In the genomic region with DNA sequence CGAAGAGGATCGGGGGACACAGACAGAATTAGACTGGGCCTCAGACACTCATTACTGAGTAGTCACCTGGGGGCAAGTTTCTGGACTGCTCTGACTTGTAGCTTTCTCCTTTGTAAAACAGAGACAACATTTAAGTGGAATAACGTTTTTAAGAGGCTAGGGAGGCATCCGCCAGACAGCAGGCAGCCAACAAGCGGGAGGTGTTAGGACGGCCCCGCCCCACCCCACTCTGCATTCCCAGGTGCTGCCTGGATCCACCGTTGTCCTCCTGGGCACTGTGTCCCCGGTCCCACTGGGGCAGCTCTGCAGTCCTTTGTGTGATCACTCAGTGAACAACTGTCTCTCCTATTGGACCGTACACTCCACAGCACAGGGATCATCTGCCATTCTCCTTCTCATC, we compare ENCODE assay signal across 16 cellular contexts.
DNase-seq lines count a peak whose midpoint lies in the region; ATAC-seq lines count a peak whose summit lies in the region.
"Had no signal": no experiment of that assay in that cellular context is flagged by ENCODE, and none has a peak within 500 bp of the region (broad histone marks: within the 10 kb centered on the region; RNA-seq: fewer than 3 reads in every experiment).

No MANE protein-coding gene starts in this region.

- ATAC-seq in stimulated activated memory B cell treated with anti-CD40 and anti-IgM and Interleukin-4, amounts not matched to agents 10 μg/mL and 1 μg/mL and 100 μg/mL, for 72 hours: no peak

- H3K9me3 Mint-ChIP-seq in T-helper 1 cell treated with Interleukin-12 subunit alpha and Interleukin-12 subunit beta and Interleukin-4 antibody, amounts not matched to agents 30 μg/mL and 1 μg/mL, for 36 hours: no peaks in the 10 kb centered on the region
- no peaks in the 10 kb centered on the region for H3K9me3 Mint-ChIP-seq in activated naive CD4-positive, alpha-beta T cell treated with anti-CD3 and anti-CD28 coated beads, Interleukin-2, amount 10 ng/mL, durations not matched to agents 7 days and 5 days
- H3K9me3 Mint-ChIP-seq in activated T-helper 2 cell treated with anti-CD3 and anti-CD28 coated beads, Interferon-gamma antibody, Interleukin-2, Interleukin-4, amounts not matched to agents 10 μg/mL and 5 μg/mL and 100 μg/mL, durations not matched to agents 14 hours and 24 hours and 36 hours: no peaks in the 10 kb centered on the region
- H3K9me3 Mint-ChIP-seq in stimulated activated memory B cell treated with anti-CD40 and anti-IgM and Interleukin-4, amounts not matched to agents 10 μg/mL and 1 μg/mL and 100 μg/mL, for 72 hours: no peaks in the 10 kb centered on the region

- H3K4me1 Mint-ChIP-seq in T-helper 1 cell treated with Interleukin-12 subunit alpha and Interleukin-12 subunit beta and Interleukin-4 antibody, amounts not matched to agents 30 μg/mL and 1 μg/mL, for 36 hours (ENCODE audit: low read depth): peaks cover 80% of the 10 kb centered on the region
- H3K4me1 Mint-ChIP-seq in activated naive CD4-positive, alpha-beta T cell treated with anti-CD3 and anti-CD28 coated beads, Interleukin-2, amount 10 ng/mL, durations not matched to agents 7 days and 5 days: peaks cover 90% of the 10 kb centered on the region
- peaks cover 90% of the 10 kb centered on the region for H3K4me1 Mint-ChIP-seq in activated T-helper 2 cell treated with anti-CD3 and anti-CD28 coated beads, Interferon-gamma antibody, Interleukin-2, Interleukin-4, amounts not matched to agents 10 μg/mL and 5 μg/mL and 100 μg/mL, durations not matched to agents 14 hours and 24 hours and 36 hours (ENCODE audit: low read depth)
- H3K4me1 Mint-ChIP-seq in stimulated activated memory B cell treated with anti-CD40 and anti-IgM and Interleukin-4, amounts not matched to agents 10 μg/mL and 1 μg/mL and 100 μg/mL, for 72 hours: peaks cover 64% of the 10 kb centered on the region

- intact Hi-C loops in activated T-helper 2 cell treated with anti-CD3 and anti-CD28 coated beads, Interferon-gamma antibody, Interleukin-2, Interleukin-4, amounts not matched to agents 10 μg/mL and 5 μg/mL and 100 μg/mL, durations not matched to agents 14 hours and 24 hours and 36 hours (cut with micrococcal nuclease): no loop called here

- H3K36me3 Mint-ChIP-seq in T-helper 1 cell treated with Interleukin-12 subunit alpha and Interleukin-12 subunit beta and Interleukin-4 antibody, amounts not matched to agents 30 μg/mL and 1 μg/mL, for 36 hours (ENCODE audit: low read depth): peaks cover 10% of the 10 kb centered on the region
- peaks cover 33% of the 10 kb centered on the region for H3K36me3 Mint-ChIP-seq in activated naive CD4-positive, alpha-beta T cell treated with anti-CD3 and anti-CD28 coated beads, Interleukin-2, amount 10 ng/mL, durations not matched to agents 7 days and 5 days
- peaks cover 31% of the 10 kb centered on the region for H3K36me3 Mint-ChIP-seq in activated T-helper 2 cell treated with anti-CD3 and anti-CD28 coated beads, Interferon-gamma antibody, Interleukin-2, Interleukin-4, amounts not matched to agents 10 μg/mL and 5 μg/mL and 100 μg/mL, durations not matched to agents 14 hours and 24 hours and 36 hours (ENCODE audit: low read depth)
- peaks cover 20% of the 10 kb centered on the region for H3K36me3 Mint-ChIP-seq in stimulated activated memory B cell treated with anti-CD40 and anti-IgM and Interleukin-4, amounts not matched to agents 10 μg/mL and 1 μg/mL and 100 μg/mL, for 72 hours

- CTCF ChIA-PET in activated naive CD4-positive, alpha-beta T cell treated with anti-CD3 and anti-CD28 coated beads, Interleukin-2, amount 10 ng/mL, durations not matched to agents 7 days and 5 days (lab: Charles Lee): no interaction called here

- peak overlapping the region; percentile 55 for H3K27ac Mint-ChIP-seq in T-helper 1 cell treated with Interleukin-12 subunit alpha and Interleukin-12 subunit beta and Interleukin-4 antibody, amounts not matched to agents 30 μg/mL and 1 μg/mL, for 36 hours
- peak overlapping the region; percentile 78 for H3K27ac Mint-ChIP-seq in activated naive CD4-positive, alpha-beta T cell treated with anti-CD3 and anti-CD28 coated beads, Interleukin-2, amount 10 ng/mL, durations not matched to agents 7 days and 5 days
- peak overlapping the region; percentile 95 for H3K27ac Mint-ChIP-seq in activated T-helper 2 cell treated with anti-CD3 and anti-CD28 coated beads, Interferon-gamma antibody, Interleukin-2, Interleukin-4, amounts not matched to agents 10 μg/mL and 5 μg/mL and 100 μg/mL, durations not matched to agents 14 hours and 24 hours and 36 hours
- H3K27ac Mint-ChIP-seq in stimulated activated memory B cell treated with anti-CD40 and anti-IgM and Interleukin-4, amounts not matched to agents 10 μg/mL and 1 μg/mL and 100 μg/mL, for 72 hours: peak overlapping the region; percentile 69

- H3K4me3 Mint-ChIP-seq in T-helper 1 cell treated with Interleukin-12 subunit alpha and Interleukin-12 subunit beta and Interleukin-4 antibody, amounts not matched to agents 30 μg/mL and 1 μg/mL, for 36 hours: no peak overlapping the region
- no peak overlapping the region for H3K4me3 Mint-ChIP-seq in activated naive CD4-positive, alpha-beta T cell treated with anti-CD3 and anti-CD28 coated beads, Interleukin-2, amount 10 ng/mL, durations not matched to agents 7 days and 5 days
- no peak overlapping the region for H3K4me3 Mint-ChIP-seq in activated T-helper 2 cell treated with anti-CD3 and anti-CD28 coated beads, Interferon-gamma antibody, Interleukin-2, Interleukin-4, amounts not matched to agents 10 μg/mL and 5 μg/mL and 100 μg/mL, durations not matched to agents 14 hours and 24 hours and 36 hours (ENCODE audit: low read depth)
- H3K4me3 Mint-ChIP-seq in stimulated activated memory B cell treated with anti-CD40 and anti-IgM and Interleukin-4, amounts not matched to agents 10 μg/mL and 1 μg/mL and 100 μg/mL, for 72 hours: no peak overlapping the region

- no peaks in the 10 kb centered on the region for H3K27me3 Mint-ChIP-seq in T-helper 1 cell treated with Interleukin-12 subunit alpha and Interleukin-12 subunit beta and Interleukin-4 antibody, amounts not matched to agents 30 μg/mL and 1 μg/mL, for 36 hours (ENCODE audit: low read depth)
- no peaks in the 10 kb centered on the region for H3K27me3 Mint-ChIP-seq in activated naive CD4-positive, alpha-beta T cell treated with anti-CD3 and anti-CD28 coated beads, Interleukin-2, amount 10 ng/mL, durations not matched to agents 7 days and 5 days
- H3K27me3 Mint-ChIP-seq in activated T-helper 2 cell treated with anti-CD3 and anti-CD28 coated beads, Interferon-gamma antibody, Interleukin-2, Interleukin-4, amounts not matched to agents 10 μg/mL and 5 μg/mL and 100 μg/mL, durations not matched to agents 14 hours and 24 hours and 36 hours (ENCODE audit: low read depth): no peaks in the 10 kb centered on the region
- no peaks in the 10 kb centered on the region for H3K27me3 Mint-ChIP-seq in stimulated activated memory B cell treated with anti-CD40 and anti-IgM and Interleukin-4, amounts not matched to agents 10 μg/mL and 1 μg/mL and 100 μg/mL, for 72 hours

- DNase-seq in T-helper 1 cell (no peak), NCI-H2107 (lab: John Stamatoyannopoulos, UW) (no peak), NCI-H1694 treated with DMSO at 0.1 percent for 48 hours (lab: John Stamatoyannopoulos, UW) (no peak)
- DNase-seq in activated naive CD4-positive, alpha-beta T cell treated with anti-CD3 and anti-CD28 coated beads, Interleukin-2, amount 10 ng/mL, durations not matched to agents 7 days and 5 days: no peak
- no peak for DNase-seq in activated naive CD4-positive, alpha-beta T cell (lab: John Stamatoyannopoulos, UW)
- no peak for DNase-seq in activated T-helper 2 cell treated with anti-CD3 and anti-CD28 coated beads, Interferon-gamma antibody, Interleukin-2, Interleukin-4, amounts not matched to agents 10 μg/mL and 5 μg/mL and 100 μg/mL, durations not matched to agents 14 hours and 24 hours and 36 hours (ENCODE audit: low spot score)
- DNase-seq: 8988T, COR-L47, DMS53, KBM-7, NCI-H1048, NCI-H2171 treated with DMSO at 0.1 percent for 48 hours, NCI-H774, PC-9 had no signal
